In genomic region chr5:154395407-154396106, GRCh38 we compare ENCODE assay signal across 8 cellular contexts. TPM values are rescaled to one million over a fixed set of nuclear protein-coding genes. Genes with fewer than 3 reads are reported as not detected.
DNase-seq lines count a peak whose midpoint lies in the region; ATAC-seq, FAIRE-seq and TF ChIP-seq lines count a peak whose summit lies in the region.

No MANE protein-coding gene starts in this region.

- no peaks in the 10 kb centered on the region for H3K79me2 ChIP-seq in GM12878 (ENCODE audit: control insufficient read depth, insufficient read depth, low read length)

- FAIRE-seq in GM12878 (lab: Jason Lieb, UNC): no peak

- H3K4me3 ChIP-seq in GM12878: no peak overlapping the region

- in situ Hi-C loops in GM12878 (cut with MboI): no loop called here

- no peaks in the 10 kb centered on the region for H3K27me3 ChIP-seq in GM12878 (replicated peaks in 1 of 2; ENCODE audit: control insufficient read depth in 2 of 2, insufficient read depth in 2 of 2, low read length in 1 of 2)

- TF ChIP-seq POLR2A in GM12878 (IDR thresholded peaks at IDR 0.05; ENCODE audit: low read depth, low read length): no peak

- no peaks in the 10 kb centered on the region for H3K27me3 Mint-ChIP-seq in stimulated activated naive B cell treated with anti-CD40 and anti-IgM and Interleukin-4, amounts not matched to agents 10 μg/mL and 1 μg/mL and 100 μg/mL, for 72 hours
- no peaks in the 10 kb centered on the region for H3K27me3 Mint-ChIP-seq in progenitor cell of endocrine pancreas

- peak overlapping the region; percentile 77 for H3K27ac Mint-ChIP-seq in stimulated activated naive B cell treated with anti-CD40 and anti-IgM and Interleukin-4, amounts not matched to agents 10 μg/mL and 1 μg/mL and 100 μg/mL, for 72 hours
- H3K27ac Mint-ChIP-seq in progenitor cell of endocrine pancreas: no peak overlapping the region

- H3K4me1 ChIP-seq in GM12878 (ENCODE audit: control insufficient read depth, insufficient read depth, low read length): peaks cover 7% of the 10 kb centered on the region

- ATAC-seq in HG03469 (IDR thresholded peaks at IDR 0.05; ENCODE audit: unreplicated experiment) (peak; percentile 58), GM12878 (peak; percentile 58)
- peak; percentile 61 to 69 for ATAC-seq in stimulated activated naive B cell treated with anti-CD40 and anti-IgM and Interleukin-4, amounts not matched to agents 10 μg/mL and 1 μg/mL and 100 μg/mL, for 72 hours (replicated peaks)

- no peak overlapping the region for H3K9ac ChIP-seq in GM12878 (ENCODE audit: control insufficient read depth, insufficient read depth, low read length)

- CTCF ChIA-PET in GM12878 (lab: Yijun Ruan, JAX): interaction anchor here (1.0 to 1.3 kb wide), 2 partner anchors 10 to 323 kb away, joined by 4 to 12 read pairs; no protein-coding TSS in a partner anchor

- no peaks in the 10 kb centered on the region for H3K9me3 ChIP-seq in GM12878 (replicated peaks; ENCODE audit: control insufficient read depth, insufficient read depth, low read length)

- no peaks in the 10 kb centered on the region for H3K9me3 Mint-ChIP-seq in stimulated activated naive B cell treated with anti-CD40 and anti-IgM and Interleukin-4, amounts not matched to agents 10 μg/mL and 1 μg/mL and 100 μg/mL, for 72 hours
- H3K9me3 Mint-ChIP-seq in progenitor cell of endocrine pancreas (ENCODE audit: low read depth): no peaks in the 10 kb centered on the region

- no peak for TF ChIP-seq RAD21 in GM12878 (IDR thresholded peaks at IDR 0.05; ENCODE audit: insufficient read depth, low read depth, low read length)

- DNase-seq in NCI-H748 (lab: John Stamatoyannopoulos, UW; ENCODE audit: unreplicated experiment) (peak; percentile 45), NCI-H748 treated with DMSO at 0.1 percent for 48 hours (lab: John Stamatoyannopoulos, UW) (no peak), GM12878 (ENCODE audit: low read depth, low spot score) (no peak), progenitor cell of endocrine pancreas (ENCODE audit: low spot score, unreplicated experiment) (no peak), NCI-H187 (lab: John Stamatoyannopoulos, UW) (no peak)
- DNase-seq in stimulated activated naive B cell treated with anti-CD40 and anti-IgM and Interleukin-4, amounts not matched to agents 10 μg/mL and 1 μg/mL and 100 μg/mL, for 72 hours: no peak
- DNase-seq in activated effector memory CD4-positive, alpha-beta T cell treated with anti-CD3 and anti-CD28 coated beads, Interleukin-2, amount 50 U/mL, for 16 hours: no peak

- H3K4me1 Mint-ChIP-seq in stimulated activated naive B cell treated with anti-CD40 and anti-IgM and Interleukin-4, amounts not matched to agents 10 μg/mL and 1 μg/mL and 100 μg/mL, for 72 hours: peaks cover 5 to 14% of the 10 kb centered on the region in 2 donors
- peaks cover 2% of the 10 kb centered on the region for H3K4me1 Mint-ChIP-seq in progenitor cell of endocrine pancreas (ENCODE audit: low read depth)

- H3K27ac ChIP-seq in GM12878 (ENCODE audit: control insufficient read depth, insufficient read depth): no peak overlapping the region

- H2AFZ ChIP-seq in GM12878 (ENCODE audit: control insufficient read depth, low read depth, low read length): no peak overlapping the region

- H3K36me3 ChIP-seq in GM12878 (ENCODE audit: control insufficient read depth in 2 of 2, insufficient read depth in 2 of 2, low read length in 1 of 2): peaks cover 2 to 11% of the 10 kb centered on the region in 2 experiments

- POLR2A ChIA-PET in GM12878 (lab: Charles Lee): no interaction called here

- RAD21 ChIA-PET in GM12878 (lab: Charles Lee; ENCODE audit: unreplicated experiment): interaction anchor here (0.9 to 1.1 kb wide), 2 partner anchors 8 to 10 kb away, joined by 3 read pairs; no protein-coding TSS in a partner anchor

- no peak for TF ChIP-seq EP300 in GM12878 (IDR thresholded peaks at IDR 0.05; ENCODE audit: borderline replicate concordance in 1 of 2, control insufficient read depth in 1 of 2, low read depth in 2 of 2, low read length in 2 of 2)

- peaks cover 24 to 45% of the 10 kb centered on the region in 2 donors for H3K36me3 Mint-ChIP-seq in stimulated activated naive B cell treated with anti-CD40 and anti-IgM and Interleukin-4, amounts not matched to agents 10 μg/mL and 1 μg/mL and 100 μg/mL, for 72 hours
- H3K36me3 Mint-ChIP-seq in progenitor cell of endocrine pancreas (ENCODE audit: insufficient read depth): peaks cover 5% of the 10 kb centered on the region

- intact Hi-C loops in GM12878 (cut with micrococcal nuclease; ENCODE audit: unreplicated experiment): no loop called here

- no peak overlapping the region for H3K4me2 ChIP-seq in GM12878 (ENCODE audit: control insufficient read depth, insufficient read depth)

- whole genome bisulfite sequencing in GM12878 (ENCODE audit: insufficient coverage, insufficient replicate concordance, low lambda C conversion rate, missing lambda C conversion rate): 57% methylated on average over 14 of the region's 14 CpGs

- H3K4me3 Mint-ChIP-seq in stimulated activated naive B cell treated with anti-CD40 and anti-IgM and Interleukin-4, amounts not matched to agents 10 μg/mL and 1 μg/mL and 100 μg/mL, for 72 hours: no peak overlapping the region
- H3K4me3 Mint-ChIP-seq in progenitor cell of endocrine pancreas (ENCODE audit: low read depth): no peak overlapping the region

- no peaks in the 10 kb centered on the region for H4K20me1 ChIP-seq in GM12878 (ENCODE audit: control insufficient read depth, insufficient read depth)

- SMC1A ChIA-PET in GM12878 (lab: Charles Lee; ENCODE audit: uncharacterized antibody, unreplicated experiment): interaction anchor here (0.6 to 1.7 kb wide), 6 partner anchors 8 to 368 kb away, joined by 3 to 12 read pairs (median 4); no protein-coding TSS in a partner anchor

- no peak for TF ChIP-seq CTCF in GM12878 (IDR thresholded peaks at IDR 0.05 in 2 of 3, conservative IDR thresholded peaks at IDR 0.05 in 1 of 3; ENCODE audit: control insufficient read depth in 2 of 3, extremely low read depth in 1 of 3, insufficient read depth in 1 of 3, low read depth in 3 of 3, low read length in 3 of 3)
- no peak for TF ChIP-seq CTCF in progenitor cell of endocrine pancreas (IDR thresholded peaks at IDR 0.05; ENCODE audit: unreplicated experiment)

- BruUV-seq in GM12878 (replicated peaks; lab: Mats Ljungman, UMichigan): no TSS peak

TF ChIP-seq in GM12878, 131 proteins besides CTCF, POLR2A, EP300 and RAD21:
- no peak for TF ChIP-seq LARP7 (IDR thresholded peaks at IDR 0.05)
- TF ChIP-seq CREM (IDR thresholded peaks at IDR 0.05; ENCODE audit: low read depth): 0 out of 2 replicates have a peak, but pooled peaks have one; percentile 37
- no peak for TF ChIP-seq SMC3 (IDR thresholded peaks at IDR 0.05; ENCODE audit: borderline replicate concordance, low read length)
- TF ChIP-seq EGR1 (IDR thresholded peaks at IDR 0.05; ENCODE audit: borderline replicate concordance in 1 of 2, low read depth in 2 of 2, low read length in 2 of 2): peak in 1 of 2 experiments; percentile 77; a peak in 2 of 3 replicates
- TF ChIP-seq CREB1 (IDR thresholded peaks at IDR 0.05; ENCODE audit: low read depth): 0 out of 2 replicates have a peak, but pooled peaks have one; percentile 27
- peak; percentile 94 for TF ChIP-seq TCF12 (IDR thresholded peaks at IDR 0.05; ENCODE audit: low read depth, low read length)
- TF ChIP-seq POU2F2 (IDR thresholded peaks at IDR 0.05; ENCODE audit: borderline replicate concordance, low read depth, low read length): 0 out of 3 replicates have a peak, but pooled peaks have one; percentile 34
- peak; percentile 97; the same call in 1 of the 2 replicates for TF ChIP-seq TCF3 (IDR thresholded peaks at IDR 0.05; ENCODE audit: borderline replicate concordance, insufficient read depth, low read depth, low read length)

RNA-seq across cellular contexts. Expression of gene SAP30L, which starts 50.2 kb away (rescaled TPM):
- total RNA-seq in GM12878 (2013; cell fraction: nucleolus; rRNA removed): 11.6 and 16.7 TPM in 2 replicates
- total RNA-seq in GM12878 (2014; rRNA removed) (13.8 and 20.3 TPM in 2 replicates), GM12878 (2014; rRNA removed; fragmentation: Illumina TruSeq; extraction: Trizol) (20.6 and 23.9 TPM in 2 replicates), GM12878 (2021) (26.0 and 26.2 TPM in 2 replicates), progenitor cell of endocrine pancreas (32.9 and 37.7 TPM in 2 replicates)
- 4.5 TPM for polyA plus RNA-seq in GM12878 (2011; ENCODE audit: low read depth)
- polyA plus RNA-seq in GM12878 (2011; rRNA removed) (36.8 and 44.2 TPM in 2 replicates), GM12878 (2014; fragmentation: Illumina TruSeq; extraction: Trizol) (16.1 and 23.0 TPM in 2 replicates), GM12878 (2014; fragmentation: Nextera tagmentation; extraction: Ambion mirVana) (10 to 100 TPM in 1 of 2 experiments, 1 to 10 TPM in 1; 2.4 to 15.4 TPM), GM12878 (2014; rRNA removed) (22.8 and 22.9 TPM in 2 replicates), GM12878 (2016; fragmentation: Nextera tagmentation; extraction: Ambion mirVana) (1 to 10 TPM; 5.6 to 8.8 TPM)
- 17.1 and 19.2 TPM in 2 replicates for polyA plus RNA-seq in GM12878 (2011; cell fraction: cytosol; rRNA removed)
- 33.3 and 37.4 TPM in 2 replicates for polyA plus RNA-seq in GM12878 (2011; cell fraction: nucleus; rRNA removed)
- 21.8 and 22.4 TPM in 2 replicates for polyA plus RNA-seq in GM12878 (2012)
- 9.2 and 11.6 TPM in 2 replicates for polyA minus RNA-seq in GM12878 (2011; rRNA and poly(A)+ RNA removed)
- 5.5 and 6.7 TPM in 2 replicates for polyA minus RNA-seq in GM12878 (2011; cell fraction: cytosol; rRNA and poly(A)+ RNA removed)
- 5.8 and 7.3 TPM in 2 replicates for polyA minus RNA-seq in GM12878 (2011; cell fraction: nucleus; rRNA and poly(A)+ RNA removed)
